Comparison of ENCODE assay signal across 1 cellular context in the genomic region with DNA sequence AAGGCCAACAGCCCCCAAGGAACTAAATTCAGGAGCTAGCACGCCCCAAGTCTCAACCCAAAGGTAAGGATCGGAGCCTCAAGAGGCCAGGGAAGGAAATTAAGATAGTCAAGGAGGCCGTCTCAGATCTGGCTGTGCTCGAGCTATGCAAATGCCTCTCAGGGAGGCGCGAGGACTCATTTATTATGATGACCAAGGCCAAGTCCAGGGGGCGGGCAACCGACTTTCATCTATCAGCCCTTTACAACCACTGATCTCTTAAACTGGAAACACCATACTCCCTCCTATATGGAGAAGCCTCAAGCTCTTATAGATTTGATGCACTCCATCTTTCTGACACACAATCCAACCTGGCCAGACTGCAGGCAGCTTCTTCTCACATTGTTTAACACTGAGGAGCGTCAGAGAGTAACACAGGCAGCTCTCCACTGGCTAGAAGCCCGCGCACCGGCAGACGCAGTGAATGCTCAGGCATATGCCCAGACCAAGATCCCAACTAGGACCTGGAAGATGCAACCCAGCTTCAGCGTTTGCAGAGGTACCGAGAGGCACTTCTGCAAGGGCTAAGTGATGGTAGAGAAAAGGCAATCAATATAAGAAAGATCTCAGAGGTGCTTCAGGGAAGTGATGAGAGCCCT.
TF ChIP-seq lines count a peak whose summit lies in the region.

No MANE protein-coding gene starts in this region.

TF ChIP-seq in HepG2, 621 proteins besides CTCF, POLR2A, EP300 and RAD21 (continued from another document):
- TF ChIP-seq, protein P1, sequence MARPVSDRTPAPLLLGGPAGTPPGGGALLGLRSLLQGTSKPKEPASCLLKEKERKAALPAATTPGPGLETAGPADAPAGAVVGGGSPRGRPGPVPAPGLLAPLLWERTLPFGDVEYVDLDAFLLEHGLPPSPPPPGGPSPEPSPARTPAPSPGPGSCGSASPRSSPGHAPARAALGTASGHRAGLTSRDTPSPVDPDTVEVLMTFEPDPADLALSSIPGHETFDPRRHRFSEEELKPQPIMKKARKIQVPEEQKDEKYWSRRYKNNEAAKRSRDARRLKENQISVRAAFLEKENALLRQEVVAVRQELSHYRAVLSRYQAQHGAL (CRISPR knock-in tag; IDR thresholded peaks at IDR 0.05; ENCODE audit: not compliant biosample characterization), result no peak
- TF ChIP-seq ZNF792 (CRISPR knock-in tag; IDR thresholded peaks at IDR 0.05), result no peak
- TF ChIP-seq ZNF652 (CRISPR knock-in tag; IDR thresholded peaks at IDR 0.05; ENCODE audit: borderline replicate concordance, low read depth), result no peak
- no peak for TF ChIP-seq ZBTB20 (CRISPR knock-in tag; IDR thresholded peaks at IDR 0.05; ENCODE audit: borderline replicate concordance, low read depth)
- no peak for TF ChIP-seq XRCC5 (optimal IDR thresholded peaks at IDR 0.05; ENCODE audit: low read length)
- TF ChIP-seq ZZZ3 (CRISPR knock-in tag; IDR thresholded peaks at IDR 0.05; ENCODE audit: borderline replicate concordance), result no peak
- no peak for TF ChIP-seq ZNF160 (CRISPR knock-in tag; IDR thresholded peaks at IDR 0.05)
- no peak for TF ChIP-seq PHF5A (CRISPR knock-in tag; IDR thresholded peaks at IDR 0.05; ENCODE audit: low read depth, unreplicated experiment)
- TF ChIP-seq, protein P2, sequence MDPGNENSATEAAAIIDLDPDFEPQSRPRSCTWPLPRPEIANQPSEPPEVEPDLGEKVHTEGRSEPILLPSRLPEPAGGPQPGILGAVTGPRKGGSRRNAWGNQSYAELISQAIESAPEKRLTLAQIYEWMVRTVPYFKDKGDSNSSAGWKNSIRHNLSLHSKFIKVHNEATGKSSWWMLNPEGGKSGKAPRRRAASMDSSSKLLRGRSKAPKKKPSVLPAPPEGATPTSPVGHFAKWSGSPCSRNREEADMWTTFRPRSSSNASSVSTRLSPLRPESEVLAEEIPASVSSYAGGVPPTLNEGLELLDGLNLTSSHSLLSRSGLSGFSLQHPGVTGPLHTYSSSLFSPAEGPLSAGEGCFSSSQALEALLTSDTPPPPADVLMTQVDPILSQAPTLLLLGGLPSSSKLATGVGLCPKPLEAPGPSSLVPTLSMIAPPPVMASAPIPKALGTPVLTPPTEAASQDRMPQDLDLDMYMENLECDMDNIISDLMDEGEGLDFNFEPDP (CRISPR knock-in tag; conservative IDR thresholded peaks at IDR 0.05), result no peak
- no peak for TF ChIP-seq TP53 (CRISPR knock-in tag; conservative IDR thresholded peaks at IDR 0.05)
- TF ChIP-seq, protein P3, sequence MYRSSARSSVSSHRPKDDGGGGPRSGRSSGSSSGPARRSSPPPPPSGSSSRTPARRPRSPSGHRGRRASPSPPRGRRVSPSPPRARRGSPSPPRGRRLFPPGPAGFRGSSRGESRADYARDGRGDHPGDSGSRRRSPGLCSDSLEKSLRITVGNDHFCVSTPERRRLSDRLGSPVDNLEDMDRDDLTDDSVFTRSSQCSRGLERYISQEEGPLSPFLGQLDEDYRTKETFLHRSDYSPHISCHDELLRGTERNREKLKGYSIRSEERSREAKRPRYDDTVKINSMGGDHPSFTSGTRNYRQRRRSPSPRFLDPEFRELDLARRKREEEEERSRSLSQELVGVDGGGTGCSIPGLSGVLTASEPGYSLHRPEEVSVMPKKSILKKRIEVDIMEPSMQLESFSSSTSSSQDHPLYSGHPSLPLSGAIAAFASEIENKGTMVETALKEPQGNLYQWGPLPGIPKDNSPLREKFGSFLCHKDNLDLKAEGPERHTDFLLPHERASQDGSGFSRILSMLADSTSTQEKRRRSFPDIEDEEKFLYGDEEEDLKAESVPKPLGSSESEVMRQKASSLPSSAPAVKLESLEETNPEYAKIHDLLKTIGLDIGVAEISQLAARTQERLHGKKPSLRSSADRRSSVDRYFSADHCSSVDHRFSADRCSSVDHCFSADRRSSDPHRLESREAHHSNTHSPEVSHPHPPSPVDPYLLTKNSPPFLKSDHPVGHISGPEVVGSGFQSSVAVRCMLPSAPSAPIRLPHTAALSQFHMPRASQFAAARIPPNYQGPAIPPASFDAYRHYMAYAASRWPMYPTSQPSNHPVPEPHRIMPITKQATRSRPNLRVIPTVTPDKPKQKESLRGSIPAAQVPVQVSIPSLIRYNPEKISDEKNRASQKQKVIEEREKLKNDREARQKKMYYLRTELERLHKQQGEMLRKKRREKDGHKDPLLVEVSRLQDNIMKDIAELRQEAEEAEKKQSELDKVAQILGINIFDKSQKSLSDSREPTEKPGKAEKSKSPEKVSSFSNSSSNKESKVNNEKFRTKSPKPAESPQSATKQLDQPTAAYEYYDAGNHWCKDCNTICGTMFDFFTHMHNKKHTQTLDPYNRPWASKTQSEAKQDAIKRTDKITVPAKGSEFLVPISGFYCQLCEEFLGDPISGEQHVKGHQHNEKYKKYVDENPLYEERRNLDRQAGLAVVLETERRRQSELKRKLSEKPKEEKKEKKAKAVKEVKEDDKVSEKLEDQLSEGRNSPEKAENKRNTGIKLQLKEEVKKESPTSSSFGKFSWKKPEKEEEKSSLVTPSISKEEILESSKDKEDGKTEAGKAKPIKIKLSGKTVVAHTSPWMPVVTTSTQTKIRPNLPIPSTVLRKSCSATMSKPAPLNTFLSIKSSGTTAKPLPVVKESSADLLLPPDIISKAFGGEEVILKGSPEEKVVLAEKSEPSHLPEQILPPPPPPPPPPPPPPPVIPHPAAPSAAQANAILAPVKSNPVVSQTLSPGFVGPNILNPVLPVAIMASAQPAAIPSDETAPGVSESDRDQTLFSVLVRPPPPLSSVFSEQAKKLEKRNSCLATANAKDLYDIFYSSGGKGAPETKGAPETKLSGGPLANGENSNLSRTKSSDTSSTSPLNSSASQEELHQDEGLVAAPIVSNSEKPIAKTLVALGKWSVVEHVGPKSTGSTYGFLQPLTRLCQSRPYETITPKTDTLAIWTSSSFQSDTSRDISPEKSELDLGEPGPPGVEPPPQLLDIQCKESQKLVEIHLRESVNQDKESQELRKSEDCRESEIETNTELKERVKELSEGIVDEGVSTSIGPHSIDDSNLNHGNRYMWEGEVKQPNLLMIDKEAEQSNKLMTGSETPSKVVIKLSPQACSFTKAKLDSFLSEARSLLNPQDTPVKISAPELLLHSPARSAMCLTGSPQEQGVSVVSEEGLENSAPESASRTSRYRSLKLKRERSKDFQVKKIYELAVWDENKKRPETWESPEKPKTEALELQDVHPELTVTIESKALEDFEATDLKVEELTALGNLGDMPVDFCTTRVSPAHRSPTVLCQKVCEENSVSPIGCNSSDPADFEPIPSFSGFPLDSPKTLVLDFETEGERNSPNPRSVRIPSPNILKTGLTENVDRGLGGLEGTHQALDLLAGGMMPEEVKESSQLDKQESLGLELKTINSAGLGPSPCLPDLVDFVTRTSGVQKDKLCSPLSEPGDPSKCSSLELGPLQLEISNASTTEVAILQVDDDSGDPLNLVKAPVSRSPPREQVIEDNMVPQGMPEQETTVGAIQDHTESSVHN (CRISPR knock-in tag; IDR thresholded peaks at IDR 0.05), result no peak
- no peak for TF ChIP-seq ZFP90 (CRISPR knock-in tag; IDR thresholded peaks at IDR 0.05; ENCODE audit: borderline replicate concordance)
- no peak for TF ChIP-seq HES4 (CRISPR knock-in tag; IDR thresholded peaks at IDR 0.05; ENCODE audit: borderline replicate concordance)
- TF ChIP-seq ARID2 (CRISPR knock-in tag; IDR thresholded peaks at IDR 0.05; ENCODE audit: borderline replicate concordance), result no peak
TF ChIP-seq in HepG2: peak in this region for 0.
